ENCODE assay signal across 9 cellular contexts in genomic region chr5:81425569-81425968, GRCh38. TPM values are rescaled to one million over a fixed set of nuclear protein-coding genes. Genes with fewer than 3 reads are reported as not detected.
DNase-seq lines count a peak whose midpoint lies in the region; ATAC-seq and TF ChIP-seq lines count a peak whose summit lies in the region.
"Had no signal": no experiment of that assay in that cellular context is flagged by ENCODE, and none has a peak within 500 bp of the region (broad histone marks: within the 10 kb centered on the region; RNA-seq: fewer than 3 reads in every experiment).

No MANE protein-coding gene starts in this region.

- H3K9me3 ChIP-seq in ascending aorta (no peaks in the 10 kb centered on the region), thyroid gland (no peaks in the 10 kb centered on the region)
- H3K9me3 ChIP-seq: HAP-1 had no signal

- no peak for TF ChIP-seq POLR2A in thyroid gland (IDR thresholded peaks at IDR 0.05)

- H3K4me1 ChIP-seq in ascending aorta, result peaks cover 0 to 6% of the 10 kb centered on the region in 2 donors
- peaks cover 3 to 5% of the 10 kb centered on the region in 2 donors for H3K4me1 ChIP-seq in thyroid gland

- H3K27me3 ChIP-seq in ascending aorta, result no peaks in the 10 kb centered on the region
- H3K27me3 ChIP-seq in thyroid gland, result no peaks in the 10 kb centered on the region

- H3K36me3 ChIP-seq in ascending aorta (peaks cover 0 to 6% of the 10 kb centered on the region in 2 donors), thyroid gland (no peaks in the 10 kb centered on the region)
- H3K36me3 ChIP-seq: HAP-1 had no signal

- 0 to 3% methylated on average over 2 of the region's 2 CpGs for WGBS in thyroid gland, 2 donors

- H3K4me3 ChIP-seq in ascending aorta (no peak overlapping the region), thyroid gland (replicated peaks in 1 of 3) (no peak overlapping the region)
- H3K4me3 ChIP-seq: HAP-1 had no signal

- ATAC-seq in GM18498 (IDR thresholded peaks at IDR 0.05; ENCODE audit: unreplicated experiment) (peak; percentile 54), HG03520 (IDR thresholded peaks at IDR 0.05; ENCODE audit: unreplicated experiment) (no peak), GM21526 (IDR thresholded peaks at IDR 0.05; ENCODE audit: low FRiP score, unreplicated experiment) (no peak)

- DNase-seq in AG09319 (ENCODE audit: extremely low read depth, low read depth), result no peak
- DNase-seq in NCI-H2196 treated with DMSO at 0.1 percent for 48 hours (lab: John Stamatoyannopoulos, UW; ENCODE audit: unreplicated experiment), result peak; percentile 28
- no peak for DNase-seq in ascending aorta (ENCODE audit: low spot score in 2 of 2)
- DNase-seq in inferior parietal cortex (ENCODE audit: extremely low spot score), result peak; percentile 81
- DNase-seq in thyroid gland, result no peak

- intact Hi-C loops in ascending aorta (cut with DNase I) (loop anchor here (1.0 to 5.0 kb wide), 4 partner anchors 323 to 802 kb away; no protein-coding TSS in a partner anchor), thyroid gland (cut with DNase I) (loop anchor here (10.0 kb wide), 2 partner anchors 419 to 799 kb away; no protein-coding TSS in a partner anchor)

- H3K27ac ChIP-seq in ascending aorta, result peak overlapping the region; percentile 22 to 51
- no peak overlapping the region for H3K27ac ChIP-seq in thyroid gland

- peak; percentile 37 for TF ChIP-seq CTCF in AG09319 (IDR thresholded peaks at IDR 0.05; ENCODE audit: low read depth, low read length)
- TF ChIP-seq CTCF in ascending aorta (IDR thresholded peaks at IDR 0.05), result peak; percentile 41 to 62 (median 54)
- TF ChIP-seq CTCF in thyroid gland (IDR thresholded peaks at IDR 0.05), result peak in 4 of 6 experiments; percentile 53 to 70 (median 61)

RNA-seq across cellular contexts. Expression of gene ACOT12, which starts 31.6 kb away (rescaled TPM):
- total RNA-seq in ascending aorta (not detected), thyroid gland (not detected)

Comparison
In these comparisons a context has a peak if more than half of its experiments do, and no peak if none do; other contexts are left out.
1. DNase-seq: peak in NCI-H2196 treated with DMSO at 0.1 percent for 48 hours (single experiment) and inferior parietal cortex (single experiment); none in AG09319 (single experiment), ascending aorta (0 of 2) and thyroid gland (0 of 2).
2. H3K27ac ChIP-seq: peak in ascending aorta (2 of 2); none in thyroid gland (0 of 3).
3. Peak in every context shown above with its lines, with median percentiles within 50 percentile points of each other: CTCF ChIP-seq.